In genomic region chr17:82213251-82214011, GRCh38 we compare ENCODE assay signal across 1 cellular context.
TF ChIP-seq lines count a peak whose summit lies in the region.

No MANE protein-coding gene starts in this region.

TF ChIP-seq in IMR-90, 13 proteins besides CTCF, POLR2A, EP300 and RAD21 (continued from another document):
- TF ChIP-seq ELK1 (IDR thresholded peaks at IDR 0.05; ENCODE audit: borderline replicate concordance, low read depth, low read length) (no peak), RCOR1 (IDR thresholded peaks at IDR 0.05; ENCODE audit: insufficient replicate concordance, low read length) (no peak), FOS (IDR thresholded peaks at IDR 0.05; ENCODE audit: low read depth, low read length) (0 out of 2 replicates have a peak, but pooled peaks have one; percentile 11), MAZ (IDR thresholded peaks at IDR 0.05; ENCODE audit: borderline replicate concordance, low read depth, low read length) (peak; percentile 57), SMC3 (IDR thresholded peaks at IDR 0.05; ENCODE audit: low read depth, low read length) (no peak), CHD1 (IDR thresholded peaks at IDR 0.05; ENCODE audit: low read depth, low read length) (no peak), RFX5 (IDR thresholded peaks at IDR 0.05; ENCODE audit: low read depth, low read length) (no peak), BHLHE40 (IDR thresholded peaks at IDR 0.05; ENCODE audit: low read depth, low read length) (peak; percentile 68), USF2 (IDR thresholded peaks at IDR 0.05; ENCODE audit: low read depth, low read length) (peak; percentile 95), NFE2L2 (IDR thresholded peaks at IDR 0.05; ENCODE audit: low read depth, low read length) (no peak)
